In genomic region chr3:197312431-197312830, GRCh38 we compare ENCODE assay signal across 18 cellular contexts.
"Had no signal": no experiment of that assay in that cellular context is flagged by ENCODE, and none has a peak within 500 bp of the region (broad histone marks: within the 10 kb centered on the region; RNA-seq: fewer than 3 reads in every experiment).

No MANE protein-coding gene starts in this region.

- DNase-seq: Kasumi-1, MM.1S, NCI-H1092 treated with DMSO at 0.1 percent for 48 hours, NCI-H1436, NCI-H187, NCI-H2029, NCI-H2081 treated with DMSO at 0.1 percent for 48 hours, NCI-H2171, NCI-H226, NCI-H446, NCI-H510A, NCI-H524 treated with DMSO at 0.1 percent for 48 hours, NCI-H69, NCI-H774, SHP77 treated with DMSO at 0.1 percent for 48 hours, SJCRH30 had no signal

- ATAC-seq: Panc1, Right ventricle myocardium inferior had no signal
